1 cellular context compared by ENCODE assay signal in genomic region chr17:73203135-73203787, GRCh38.
A peak's percentile ranks its signal among the peaks of the same experiment; 100 is the strongest.
TF ChIP-seq lines count a peak whose summit lies in the region.

No MANE protein-coding gene starts in this region.

TF ChIP-seq in HepG2, 621 proteins besides CTCF, POLR2A, EP300 and RAD21 (continues in another document):
- 0 out of 2 replicates have a peak, but pooled peaks have one; percentile 29 for TF ChIP-seq ZNF441 (CRISPR knock-in tag; IDR thresholded peaks at IDR 0.05; ENCODE audit: borderline replicate concordance)
- peak; percentile 76; the same call in 1 of the 2 replicates for TF ChIP-seq TP53 (CRISPR knock-in tag; conservative IDR thresholded peaks at IDR 0.05)
- TF ChIP-seq ZFP1 (CRISPR knock-in tag; IDR thresholded peaks at IDR 0.05), result no peak
- peak; percentile 59; the same call in 1 of the 2 replicates for TF ChIP-seq TGIF2 (CRISPR knock-in tag; IDR thresholded peaks at IDR 0.05)
- peak; percentile 69; the same call in 1 of the 2 replicates for TF ChIP-seq YEATS4 (CRISPR knock-in tag; IDR thresholded peaks at IDR 0.05; ENCODE audit: borderline replicate concordance)
- no peak for TF ChIP-seq FOXK1 (CRISPR knock-in tag; IDR thresholded peaks at IDR 0.05; ENCODE audit: borderline replicate concordance, low read depth)
- TF ChIP-seq ATF3 (CRISPR knock-in tag; IDR thresholded peaks at IDR 0.05), result no peak; the same call in 1 of the 2 replicates
- peak; percentile 67 for TF ChIP-seq RXRB (CRISPR knock-in tag; IDR thresholded peaks at IDR 0.05; ENCODE audit: borderline replicate concordance)
- peak; percentile 44 for TF ChIP-seq ZNF574 (CRISPR knock-in tag; IDR thresholded peaks at IDR 0.05)
- TF ChIP-seq ZSCAN21 (CRISPR knock-in tag; IDR thresholded peaks at IDR 0.05; ENCODE audit: borderline replicate concordance), result peak; percentile 58; the same call in 1 of the 2 replicates
- no peak for TF ChIP-seq PHF20 (CRISPR knock-in tag; IDR thresholded peaks at IDR 0.05)
- peak; percentile 82 for TF ChIP-seq MIXL1 (CRISPR knock-in tag; IDR thresholded peaks at IDR 0.05)
- peak; percentile 27; the same call in 1 of the 2 replicates for TF ChIP-seq SIX4 (CRISPR knock-in tag; IDR thresholded peaks at IDR 0.05)
- no peak for TF ChIP-seq ZHX2 (IDR thresholded peaks at IDR 0.05; ENCODE audit: low read depth)
- TF ChIP-seq ZHX2 (CRISPR knock-in tag; IDR thresholded peaks at IDR 0.05; ENCODE audit: borderline replicate concordance), result peak; percentile 55; the same call in 1 of the 2 replicates
- TF ChIP-seq ATF5 (CRISPR knock-in tag; IDR thresholded peaks at IDR 0.05; ENCODE audit: low read depth), result no peak
- TF ChIP-seq ZNF724P (CRISPR knock-in tag; IDR thresholded peaks at IDR 0.05; ENCODE audit: borderline replicate concordance), result peak; percentile 80; the same call in 1 of the 2 replicates
- peak; percentile 63; the same call in 1 of the 2 replicates for TF ChIP-seq HOMEZ (CRISPR knock-in tag; IDR thresholded peaks at IDR 0.05; ENCODE audit: low read depth)
- peak; percentile 64 for TF ChIP-seq RARA (CRISPR knock-in tag; IDR thresholded peaks at IDR 0.05)
- TF ChIP-seq ZNF251 (CRISPR knock-in tag; IDR thresholded peaks at IDR 0.05), result no peak
- TF ChIP-seq ZNF556 (CRISPR knock-in tag; IDR thresholded peaks at IDR 0.05; ENCODE audit: borderline replicate concordance), result peak; percentile 54; the same call in 1 of the 2 replicates
- TF ChIP-seq ZNF772 (CRISPR knock-in tag; IDR thresholded peaks at IDR 0.05), result no peak
- no peak for TF ChIP-seq ZNF33B (CRISPR knock-in tag; IDR thresholded peaks at IDR 0.05)
- TF ChIP-seq ZNF451 (CRISPR knock-in tag; IDR thresholded peaks at IDR 0.05), result peak; percentile 38; the same call in 1 of the 2 replicates
- TF ChIP-seq XRCC5 (optimal IDR thresholded peaks at IDR 0.05; ENCODE audit: low read length), result peak; percentile 18
- 0 out of 2 replicates have a peak, but pooled peaks have one; percentile 13 for TF ChIP-seq DRAP1 (CRISPR knock-in tag; IDR thresholded peaks at IDR 0.05)
- peak; percentile 88 for TF ChIP-seq GATAD2A (CRISPR knock-in tag; IDR thresholded peaks at IDR 0.05)
- TF ChIP-seq HOXD1 (CRISPR knock-in tag; IDR thresholded peaks at IDR 0.05), result 0 out of 2 replicates have a peak, but pooled peaks have one; percentile 66
- 0 out of 2 replicates have a peak, but pooled peaks have one; percentile 14 for TF ChIP-seq HINFP (CRISPR knock-in tag; IDR thresholded peaks at IDR 0.05; ENCODE audit: low read depth)
- peak; percentile 37; the same call in 1 of the 2 replicates for TF ChIP-seq KAT8 (CRISPR knock-in tag; IDR thresholded peaks at IDR 0.05)
- peak; percentile 79 for TF ChIP-seq HIC2 (CRISPR knock-in tag; IDR thresholded peaks at IDR 0.05; ENCODE audit: low read depth)
- no peak for TF ChIP-seq PHF5A (CRISPR knock-in tag; IDR thresholded peaks at IDR 0.05; ENCODE audit: low read depth, unreplicated experiment)
- TF ChIP-seq ATF7-NPFF (CRISPR knock-in tag; IDR thresholded peaks at IDR 0.05; ENCODE audit: low read depth), result 0 out of 2 replicates have a peak, but pooled peaks have one; percentile 22
- TF ChIP-seq ARID5B (CRISPR knock-in tag; IDR thresholded peaks at IDR 0.05), result peak; percentile 89
- no peak for TF ChIP-seq ZNF124 (CRISPR knock-in tag; IDR thresholded peaks at IDR 0.05)
- 0 out of 2 replicates have a peak, but pooled peaks have one; percentile 61 for TF ChIP-seq ZFP90 (CRISPR knock-in tag; IDR thresholded peaks at IDR 0.05; ENCODE audit: borderline replicate concordance)
- no peak for TF ChIP-seq CBX2 (IDR thresholded peaks at IDR 0.05; ENCODE audit: low read depth, low read length)
- no peak for TF ChIP-seq CBX2 (CRISPR knock-in tag; IDR thresholded peaks at IDR 0.05; ENCODE audit: low read depth)
- 0 out of 2 replicates have a peak, but pooled peaks have one; percentile 33 for TF ChIP-seq ZBTB14 (CRISPR knock-in tag; IDR thresholded peaks at IDR 0.05)
- peak; percentile 85 for TF ChIP-seq NKX3-1 (CRISPR knock-in tag; IDR thresholded peaks at IDR 0.05)
